Comparison of ENCODE assay signal across 9 cellular contexts in the genomic region with DNA sequence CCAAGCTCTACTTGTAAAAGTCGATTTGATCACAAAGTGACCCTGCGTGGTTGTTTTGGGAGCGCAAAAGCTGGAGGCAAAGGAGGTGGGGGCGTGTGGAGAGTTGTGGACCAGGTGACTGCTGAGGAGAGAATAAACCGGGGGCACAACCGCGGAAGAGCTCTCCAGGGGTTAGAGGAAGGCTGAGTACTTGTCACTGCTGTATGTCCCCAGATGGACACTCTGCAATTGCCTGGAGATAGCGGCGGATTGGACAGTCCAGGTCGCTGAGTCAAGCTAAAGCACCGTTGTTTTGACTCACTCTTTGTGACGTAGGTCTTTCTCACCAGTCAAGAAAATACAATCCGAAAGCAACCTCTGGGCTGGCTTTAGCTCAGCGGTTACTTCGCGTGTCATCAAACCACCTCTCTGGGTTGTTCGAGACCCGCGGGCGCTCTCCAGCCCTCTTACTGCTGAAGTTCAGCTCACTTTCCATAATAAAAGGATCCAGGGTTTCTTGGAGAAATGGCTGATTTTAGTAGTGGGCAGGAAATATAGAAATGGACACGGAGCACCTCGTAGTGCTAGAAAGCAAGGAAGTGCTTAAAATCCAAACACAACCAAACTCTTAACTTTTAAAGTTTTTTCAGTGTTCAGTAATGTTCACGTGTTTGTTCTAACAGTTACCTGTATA. TPM values are rescaled to one million over a fixed set of nuclear protein-coding genes. Genes with fewer than 3 reads are reported as not detected.
DNase-seq lines count a peak whose midpoint lies in the region; ATAC-seq, FAIRE-seq and TF ChIP-seq lines count a peak whose summit lies in the region.
"Had no signal": no experiment of that assay in that cellular context is flagged by ENCODE, and none has a peak within 500 bp of the region (broad histone marks: within the 10 kb centered on the region; RNA-seq: fewer than 3 reads in every experiment).

No MANE protein-coding gene starts in this region.

- peak overlapping the region; percentile 67 for H3K4me3 Mint-ChIP-seq in activated CD4-positive, alpha-beta T cell treated with anti-CD3 and anti-CD28 coated beads for 36 hours
- peak overlapping the region; percentile 75 for H3K4me3 Mint-ChIP-seq in chondrocyte (ENCODE audit: unreplicated experiment)

- H3K27me3 ChIP-seq in MG63 (no peaks in the 10 kb centered on the region; the same call in 1 of the 2 replicates), right lobe of liver (no peaks in the 10 kb centered on the region)

- H3K36me3 ChIP-seq in MG63, result no peaks in the 10 kb centered on the region
- no peaks in the 10 kb centered on the region for H3K36me3 ChIP-seq in right lobe of liver

- FAIRE-seq in H54 (lab: Jason Lieb, UNC), result peak; percentile 97

- POLR2A ChIA-PET in activated CD4-positive, alpha-beta T cell treated with anti-CD3 and anti-CD28 coated beads for 36 hours (lab: Charles Lee), result interaction anchor here (0.6 to 1.3 kb wide), 3 partner anchors 15 to 486 kb away, joined by 3 read pairs; a partner anchor contains a TSS

- H3K27me3 Mint-ChIP-seq in activated CD4-positive, alpha-beta T cell treated with anti-CD3 and anti-CD28 coated beads for 36 hours, result peaks cover 22% of the 10 kb centered on the region
- H3K27me3 Mint-ChIP-seq in chondrocyte (ENCODE audit: low read depth), result no peaks in the 10 kb centered on the region

- WGBS in right lobe of liver (ENCODE audit: insufficient coverage, low coverage, low lambda C conversion rate, missing lambda C conversion rate), result 10% methylated on average over 18 of the region's 23 CpGs

- peaks cover 11% of the 10 kb centered on the region for H3K4me1 Mint-ChIP-seq in activated CD4-positive, alpha-beta T cell treated with anti-CD3 and anti-CD28 coated beads for 36 hours
- H3K4me1 Mint-ChIP-seq in chondrocyte (ENCODE audit: low read depth), result peaks cover 11% of the 10 kb centered on the region

- no peak overlapping the region for H3K27ac ChIP-seq in right lobe of liver
- H3K27ac ChIP-seq: dorsolateral prefrontal cortex had no signal

- H3K27ac Mint-ChIP-seq in activated CD4-positive, alpha-beta T cell treated with anti-CD3 and anti-CD28 coated beads for 36 hours, result peak overlapping the region; percentile 45
- H3K27ac Mint-ChIP-seq in chondrocyte (ENCODE audit: unreplicated experiment), result peak overlapping the region; percentile 37

- DNase-seq in GM04504 (ENCODE audit: low read depth) (peak; percentile 89), H54 (ENCODE audit: insufficient read length, low spot score) (peak; percentile 35), MG63 (peak; percentile 91), chondrocyte (ENCODE audit: low spot score) (no peak), right lobe of liver (peak in 2 of 3 donors; percentile 57 to 59), cerebellar nuclear complex (lab: John Stamatoyannopoulos, UW) (no peak)
- DNase-seq in activated CD4-positive, alpha-beta T cell treated with anti-CD3 and anti-CD28 coated beads for 36 hours, result peak; percentile 87
- peak; percentile 66 to 70 for DNase-seq in stimulated activated CD8-positive, alpha-beta memory T cell treated with anti-CD3 and anti-CD28 coated beads, Interleukin-15, amount 100 ng/mL, for 48 hours (ENCODE audit: low read depth in 2 of 2)

- TF ChIP-seq POLR2A in H54 (IDR thresholded peaks at IDR 0.05; ENCODE audit: low read depth, low read length) (no peak), right lobe of liver (IDR thresholded peaks at IDR 0.05) (no peak)

- TF ChIP-seq CTCF in chondrocyte (IDR thresholded peaks at IDR 0.05) (no peak), right lobe of liver (IDR thresholded peaks at IDR 0.05) (no peak)

- ATAC-seq in activated CD4-positive, alpha-beta T cell treated with anti-CD3 and anti-CD28 coated beads for 36 hours, result peak; percentile 94
- ATAC-seq in right lobe of liver, result peak; percentile 69 to 91 (median 86)

- CTCF ChIA-PET in activated CD4-positive, alpha-beta T cell treated with anti-CD3 and anti-CD28 coated beads for 36 hours (lab: Charles Lee), result interaction anchor here (0.8 to 1.5 kb wide), 8 partner anchors 11 to 374 kb away, joined by 3 to 6 read pairs (median 3); a partner anchor contains a TSS

- no peaks in the 10 kb centered on the region for H3K36me3 Mint-ChIP-seq in activated CD4-positive, alpha-beta T cell treated with anti-CD3 and anti-CD28 coated beads for 36 hours (ENCODE audit: low read depth)
- H3K36me3 Mint-ChIP-seq in chondrocyte (ENCODE audit: low read depth), result no peaks in the 10 kb centered on the region

- H3K9me3 ChIP-seq in MG63 (no peaks in the 10 kb centered on the region), right lobe of liver (no peaks in the 10 kb centered on the region)

- no peaks in the 10 kb centered on the region for H3K4me1 ChIP-seq in right lobe of liver

- no peaks in the 10 kb centered on the region for H3K9me3 Mint-ChIP-seq in activated CD4-positive, alpha-beta T cell treated with anti-CD3 and anti-CD28 coated beads for 36 hours (ENCODE audit: low read depth)
- no peaks in the 10 kb centered on the region for H3K9me3 Mint-ChIP-seq in chondrocyte (ENCODE audit: low read depth)

- H3K4me3 ChIP-seq in MG63 (peak overlapping the region; percentile 58), right lobe of liver (no peak overlapping the region)

- intact Hi-C loops in activated CD4-positive, alpha-beta T cell treated with anti-CD3 and anti-CD28 coated beads for 36 hours (cut with DNase I, micrococcal nuclease), result loop anchor here (1.0 to 2.0 kb wide), 2 partner anchors 15 kb away; no protein-coding TSS in a partner anchor
- intact Hi-C loops in right lobe of liver (cut with DNase I), result no loop called here

RNA-seq across cellular contexts. Expression of a gene that starts 25.7 kb away (rescaled TPM):
- total RNA-seq in MG63 (2014; rRNA removed; shearing (Covaris generic); ENCODE audit: low replicate concordance), result 72.7 and 90.9 TPM in 2 replicates
- 10 to 100 TPM; 49.9 to 55.3 TPM for total RNA-seq in activated CD4-positive, alpha-beta T cell treated with anti-CD3 and anti-CD28 coated beads for 36 hours
- total RNA-seq in chondrocyte (37.0 to 50.3 TPM (median 39.2 TPM) in 3 replicates), right lobe of liver (10 to 100 TPM; 11.6 to 26.4 (median 18.0) TPM)

RNA-seq across cellular contexts. Expression of a gene that starts 34.7 kb away (rescaled TPM):
- total RNA-seq in MG63 (2014; rRNA removed; shearing (Covaris generic); ENCODE audit: low replicate concordance), result 41.8 and 50.1 TPM in 2 replicates
- total RNA-seq in activated CD4-positive, alpha-beta T cell treated with anti-CD3 and anti-CD28 coated beads for 36 hours, result 10 to 100 TPM; 20.9 to 28.1 TPM
- total RNA-seq in chondrocyte, result 22.8 to 27.4 TPM (median 22.8 TPM) in 3 replicates
- 10 to 100 TPM in 4 of 6 experiments, 1 to 10 TPM in 2; 8.5 to 13.9 (median 11.5) TPM for total RNA-seq in right lobe of liver

RNA-seq across cellular contexts. Expression of a gene that starts 34.8 kb away (rescaled TPM):
- 96.9 and 116 TPM in 2 replicates for total RNA-seq in MG63 (2014; rRNA removed; shearing (Covaris generic); ENCODE audit: low replicate concordance)
- total RNA-seq in activated CD4-positive, alpha-beta T cell treated with anti-CD3 and anti-CD28 coated beads for 36 hours, result 10 to 100 TPM; 83.3 to 91.0 TPM
- total RNA-seq in chondrocyte (62.9 to 83.4 TPM (median 67.5 TPM) in 3 replicates), right lobe of liver (10 to 100 TPM; 22.8 to 46.6 (median 37.0) TPM)

RNA-seq across cellular contexts. Expression of a gene that starts 52.6 kb away (rescaled TPM):
- total RNA-seq in MG63 (2014; rRNA removed; shearing (Covaris generic); ENCODE audit: low replicate concordance), result 0.94 TPM in 1 of 2 replicates, not detected in the other
- total RNA-seq in activated CD4-positive, alpha-beta T cell treated with anti-CD3 and anti-CD28 coated beads for 36 hours, result 1 to 10 TPM; 2.1 to 3.0 TPM
- total RNA-seq in chondrocyte (1.3 to 1.5 TPM (median 1.3 TPM) in 3 replicates), right lobe of liver (1 to 10 TPM in 1 of 6 experiments, under 1 TPM in 5; 0.27 to 1.4 (median 0.69) TPM)

Comparison
In these comparisons a context has a peak if more than half of its experiments do, and no peak if none do; other contexts are left out.
1. DNase-seq: peak in GM04504 (single experiment), H54 (single experiment), MG63 (single experiment), activated CD4-positive, alpha-beta T cell treated with anti-CD3 and anti-CD28 coated beads for 36 hours (single experiment), right lobe of liver (2 of 3) and stimulated activated CD8-positive, alpha-beta memory T cell treated with anti-CD3 and anti-CD28 coated beads, Interleukin-15, amount 100 ng/mL, for 48 hours (2 of 2); none in chondrocyte (single experiment) and cerebellar nuclear complex (0 of 2).
2. intact Hi-C loops: an anchor here in activated CD4-positive, alpha-beta T cell treated with anti-CD3 and anti-CD28 coated beads for 36 hours (1.0 to 2.0 kb wide); none called in right lobe of liver.